ENCODE assay signal across 8 cellular contexts in genomic region chr6:144007779-144008500, GRCh38. TPM values are rescaled to one million over a fixed set of nuclear protein-coding genes. Genes with fewer than 3 reads are reported as not detected.
DNase-seq lines count a peak whose midpoint lies in the region; ATAC-seq and TF ChIP-seq lines count a peak whose summit lies in the region.

A gene with protein sequence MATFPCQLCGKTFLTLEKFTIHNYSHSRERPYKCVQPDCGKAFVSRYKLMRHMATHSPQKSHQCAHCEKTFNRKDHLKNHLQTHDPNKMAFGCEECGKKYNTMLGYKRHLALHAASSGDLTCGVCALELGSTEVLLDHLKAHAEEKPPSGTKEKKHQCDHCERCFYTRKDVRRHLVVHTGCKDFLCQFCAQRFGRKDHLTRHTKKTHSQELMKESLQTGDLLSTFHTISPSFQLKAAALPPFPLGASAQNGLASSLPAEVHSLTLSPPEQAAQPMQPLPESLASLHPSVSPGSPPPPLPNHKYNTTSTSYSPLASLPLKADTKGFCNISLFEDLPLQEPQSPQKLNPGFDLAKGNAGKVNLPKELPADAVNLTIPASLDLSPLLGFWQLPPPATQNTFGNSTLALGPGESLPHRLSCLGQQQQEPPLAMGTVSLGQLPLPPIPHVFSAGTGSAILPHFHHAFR (minus strand): TSS chr6:144008259. CDS start chr6:143948136, 60,123 bp downstream.

- TF ChIP-seq CTCF in A673 (conservative IDR thresholded peaks at IDR 0.05; ENCODE audit: low read depth, low read length): no peak
- no peak for TF ChIP-seq CTCF in kidney epithelial cell (IDR thresholded peaks at IDR 0.05; ENCODE audit: insufficient read depth, low read length, poor library complexity, severe bottlenecking)

- H3K27me3 ChIP-seq in A673 (replicated peaks; ENCODE audit: insufficient read depth, low read depth, low read length, poor library complexity) (peaks cover 36% of the 10 kb centered on the region), SJSA1 (replicated peaks) (peaks cover 4% of the 10 kb centered on the region; the same call in 1 of the 2 replicates), kidney epithelial cell (ENCODE audit: control insufficient read depth, insufficient read depth, low read length) (no peaks in the 10 kb centered on the region)

- CTCF ChIA-PET in A673 (lab: Charles Lee): no interaction called here

- H3K36me3 ChIP-seq in A673 (ENCODE audit: insufficient read depth, low read length, poor library complexity, severe bottlenecking) (no peaks in the 10 kb centered on the region), SJSA1 (peaks cover 6% of the 10 kb centered on the region; the same call in 1 of the 2 replicates), kidney epithelial cell (ENCODE audit: control insufficient read depth, insufficient read depth, low read length) (no peaks in the 10 kb centered on the region)

- H3K4me1 ChIP-seq in A673 (ENCODE audit: insufficient read depth, low read length, poor library complexity, severe bottlenecking) (no peaks in the 10 kb centered on the region), SJSA1 (replicated peaks) (peaks cover 10% of the 10 kb centered on the region; the same call in 1 of the 2 replicates)

- H3K9me3 ChIP-seq in A673 (ENCODE audit: low read depth, low read length, poor library complexity, severe bottlenecking) (no peaks in the 10 kb centered on the region), SJSA1 (replicated peaks) (no peaks in the 10 kb centered on the region; the same call in 1 of the 2 replicates)

- intact Hi-C loops in A673 (cut with micrococcal nuclease; ENCODE audit: unreplicated experiment): no loop called here

- H3K27ac ChIP-seq in A673 (ENCODE audit: low read depth, low read length, poor library complexity, severe bottlenecking) (no peak within 1 kb of the TSS), SJSA1 (peak within 1 kb of the TSS; percentile 48)

- BruUV-seq in A673 (replicated peaks; lab: Mats Ljungman, UMichigan): no TSS peak

- POLR2A ChIA-PET in A673 (lab: Charles Lee; ENCODE audit: low non-redundant PET): interaction anchor here (0.5 kb wide), 1 partner anchor 148 kb away, joined by 3 read pairs; no protein-coding TSS in a partner anchor

- peak; percentile 79 for ATAC-seq in GM18511 (IDR thresholded peaks at IDR 0.05; ENCODE audit: unreplicated experiment)
- peak; percentile 58 for ATAC-seq in HG03108 (IDR thresholded peaks at IDR 0.05; ENCODE audit: unreplicated experiment)

- DNase-seq in A673 (ENCODE audit: low spot score): peak; percentile 6
- DNase-seq in SJSA1 (ENCODE audit: low read depth in 1 of 2, low spot score in 2 of 2): peak; percentile 52 to 75
- peak; percentile 3 for DNase-seq in cerebellum (ENCODE audit: low spot score)
- DNase-seq in kidney epithelial cell (ENCODE audit: low read depth): no peak
- DNase-seq in stimulated activated CD4-positive, alpha-beta T cell treated with anti-CD3 and anti-CD28 coated beads, Interleukin-1b, Interleukin-23, amount 100 ng/mL, for 48 hours: peak; percentile 8
- no peak for DNase-seq in kidney glomerular epithelial cell (lab: John Stamatoyannopoulos, UW)

- H3K4me3 ChIP-seq in A673 (ENCODE audit: low read depth, low read length, poor library complexity, severe bottlenecking) (peak within 1 kb of the TSS; percentile 40), SJSA1 (peak within 1 kb of the TSS; percentile 83), kidney epithelial cell (ENCODE audit: low read depth, low read length) (peak within 1 kb of the TSS; percentile 60)

RNA-seq across cellular contexts. Expression of the gene that starts here (rescaled TPM):
- total RNA-seq in A673 (2021) (0.77 and 1.3 TPM in 2 replicates), cerebellum (20.1 TPM), kidney epithelial cell (9.5 and 10.9 TPM in 2 replicates)
- total RNA-seq in SJSA1 (2014; rRNA removed; shearing (Covaris generic)): 3.4 and 7.2 TPM in 2 replicates

Comparison
In these comparisons a context has a peak if more than half of its experiments do, and no peak if none do; other contexts are left out.
1. DNase-seq: peak in A673 (single experiment), SJSA1 (2 of 2), cerebellum (single experiment) and stimulated activated CD4-positive, alpha-beta T cell treated with anti-CD3 and anti-CD28 coated beads, Interleukin-1b, Interleukin-23, amount 100 ng/mL, for 48 hours (single experiment); none in kidney epithelial cell (single experiment) and kidney glomerular epithelial cell (single experiment).
2. Peak in every context shown above with its lines, with median percentiles within 50 percentile points of each other: H3K4me3 ChIP-seq.